In the genomic region with DNA sequence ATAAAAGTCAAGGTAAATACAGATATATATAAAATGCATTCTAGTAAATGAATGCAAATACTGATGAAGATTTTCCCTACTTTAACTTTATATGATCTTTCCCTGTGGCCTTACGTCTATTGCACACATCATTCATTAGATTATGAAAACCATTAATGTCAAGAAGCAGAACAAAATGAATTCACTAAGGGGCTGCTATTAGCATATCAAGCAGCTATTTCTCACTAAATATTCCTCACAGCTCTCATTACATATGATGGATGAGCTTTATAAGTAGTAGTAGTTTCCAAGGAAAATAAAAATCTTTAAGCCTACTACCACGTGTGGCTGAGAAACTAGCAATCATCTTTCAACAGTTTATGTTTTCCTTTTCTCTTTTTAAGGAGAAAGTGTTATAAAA, we compare ENCODE assay signal across 4 cellular contexts.
"Had no signal": no experiment of that assay in that cellular context is flagged by ENCODE, and none has a peak within 500 bp of the region (broad histone marks: within the 10 kb centered on the region; RNA-seq: fewer than 3 reads in every experiment).

No MANE protein-coding gene starts in this region.

- H3K4me3 ChIP-seq: K562 had no signal

- H3K27ac ChIP-seq: HL-60 had no signal

- DNase-seq: IMR-90, KBM-7 had no signal
